ENCODE assay signal across 15 cellular contexts in genomic region chr18:54151376-54151775, GRCh38.
"Had no signal": no experiment of that assay in that cellular context is flagged by ENCODE, and none has a peak within 500 bp of the region (broad histone marks: within the 10 kb centered on the region; RNA-seq: fewer than 3 reads in every experiment).

No MANE protein-coding gene starts in this region.

- H3K27me3 Mint-ChIP-seq: activated CD8-positive, alpha-beta memory T cell treated with anti-CD3 and anti-CD28 coated beads, Interleukin-2, amount 10 ng/mL, durations not matched to agents 7 days and 5 days; stimulated activated naive CD8-positive, alpha-beta T cell treated with anti-CD3 and anti-CD28 coated beads, Interleukin-15, Interleukin-2, amounts not matched to agents 100 ng/mL and 50 ng/mL, for 24 hours had no signal

- H3K9me3 Mint-ChIP-seq: endodermal cell; stimulated activated naive CD8-positive, alpha-beta T cell treated with anti-CD3 and anti-CD28 coated beads, Interleukin-15, Interleukin-2, amounts not matched to agents 100 ng/mL and 50 ng/mL, for 24 hours had no signal

- H3K4me3 Mint-ChIP-seq: activated CD8-positive, alpha-beta memory T cell treated with anti-CD3 and anti-CD28 coated beads, Interleukin-2, amount 10 ng/mL, durations not matched to agents 7 days and 5 days; endodermal cell; nephron progenitor cell; stimulated activated naive CD8-positive, alpha-beta T cell treated with anti-CD3 and anti-CD28 coated beads, Interleukin-15, Interleukin-2, amounts not matched to agents 100 ng/mL and 50 ng/mL, for 24 hours had no signal

- H3K27ac ChIP-seq: sigmoid colon, upper lobe of right lung had no signal

- DNase-seq: activated CD4-positive, CD25-positive, alpha-beta regulatory T cell; activated CD8-positive, alpha-beta memory T cell treated with anti-CD3 and anti-CD28 coated beads, Interleukin-2, amount 10 ng/mL, durations not matched to agents 7 days and 5 days; activated T-cell treated with anti-CD3 and anti-CD28 coated beads, Interleukin-2, amount 50 U/mL, for 48 hours; endodermal cell; mammary epithelial cell; mucosa of descending colon; nephron progenitor cell; sigmoid colon; stimulated activated CD4-positive, alpha-beta T cell treated with anti-CD3 and anti-CD28 coated beads, Interleukin-4, amount 100 ng/mL, for 1 hour; stimulated activated CD8-positive, alpha-beta memory T cell treated with anti-CD3 and anti-CD28 coated beads, Interleukin-4, amount 100 ng/mL, for 48 hours; T-helper 2 cell; upper lobe of right lung had no signal

- H3K9me3 ChIP-seq: mucosa of descending colon, sigmoid colon, upper lobe of right lung had no signal

- ATAC-seq: activated CD8-positive, alpha-beta memory T cell treated with anti-CD3 and anti-CD28 coated beads, Interleukin-2, amount 10 ng/mL, durations not matched to agents 7 days and 5 days; esophagus mucosa; left lobe of liver; mucosa of descending colon; upper lobe of right lung had no signal

- H3K4me1 ChIP-seq: upper lobe of right lung had no signal

- H3K27me3 ChIP-seq: sigmoid colon, upper lobe of right lung had no signal

- H3K27ac Mint-ChIP-seq: activated CD8-positive, alpha-beta memory T cell treated with anti-CD3 and anti-CD28 coated beads, Interleukin-2, amount 10 ng/mL, durations not matched to agents 7 days and 5 days; endodermal cell; nephron progenitor cell had no signal
